Comparison of ENCODE assay signal across 8 cellular contexts in genomic region chr11:79439893-79440450, GRCh38. TPM values are rescaled to one million over a fixed set of nuclear protein-coding genes. Genes with fewer than 3 reads are reported as not detected.
DNase-seq lines count a peak whose midpoint lies in the region; ATAC-seq and TF ChIP-seq lines count a peak whose summit lies in the region.

No MANE protein-coding gene starts in this region.

- CTCF ChIA-PET in CD4-positive, alpha-beta T cell (lab: Charles Lee): no interaction called here

- no peak for ATAC-seq in CD4-positive, alpha-beta T cell (ENCODE audit: poor library complexity)
- no peak for ATAC-seq in HG02610 (IDR thresholded peaks at IDR 0.05; ENCODE audit: unreplicated experiment)

- no peaks in the 10 kb centered on the region for H3K36me3 ChIP-seq in SJCRH30

- H3K27me3 Mint-ChIP-seq in CD4-positive, alpha-beta T cell: peaks cover 81% of the 10 kb centered on the region

- TF ChIP-seq CTCF in GM13976 (IDR thresholded peaks at IDR 0.05; ENCODE audit: borderline replicate concordance, control extremely low read depth, extremely low read depth, insufficient read depth, missing control alignments) (no peak), GM20000 (IDR thresholded peaks at IDR 0.05; ENCODE audit: extremely low read depth, missing control alignments) (no peak)
- TF ChIP-seq CTCF in CD4-positive, alpha-beta T cell (IDR thresholded peaks at IDR 0.05): no peak

- H3K36me3 Mint-ChIP-seq in CD4-positive, alpha-beta T cell (ENCODE audit: low read depth): no peaks in the 10 kb centered on the region

- H3K27me3 ChIP-seq in SJCRH30: no peaks in the 10 kb centered on the region
- H3K27me3 ChIP-seq in CD4-positive, alpha-beta T cell (ENCODE audit: control insufficient read depth, insufficient read depth, low read length): peaks cover 79% of the 10 kb centered on the region

- no peak overlapping the region for H3K4me3 Mint-ChIP-seq in CD4-positive, alpha-beta T cell

- H3K9me3 Mint-ChIP-seq in CD4-positive, alpha-beta T cell: peaks cover 2% of the 10 kb centered on the region

- intact Hi-C loops in posterior cingulate gyrus (cut with DNase I): no loop called here
- intact Hi-C loops in CD4-positive, alpha-beta T cell (cut with DNase I, micrococcal nuclease): no loop called here

- no peak overlapping the region for H3K27ac Mint-ChIP-seq in CD4-positive, alpha-beta T cell

- H3K4me3 ChIP-seq in SJCRH30: peak overlapping the region; percentile 46

- peaks cover 7% of the 10 kb centered on the region for H3K4me1 Mint-ChIP-seq in CD4-positive, alpha-beta T cell (ENCODE audit: low read depth)

- H3K4me1 ChIP-seq in SJCRH30: no peaks in the 10 kb centered on the region

- POLR2A ChIA-PET in CD4-positive, alpha-beta T cell (lab: Charles Lee): no interaction called here

- peak; percentile 45 for DNase-seq in GM13976 (ENCODE audit: low spot score)
- DNase-seq in SJCRH30: peak in 1 of 2 experiments; percentile 2
- peak; percentile 19 for DNase-seq in globus pallidus (ENCODE audit: low spot score)
- peak; percentile 16 to 91 (median 34) for DNase-seq in posterior cingulate gyrus
- DNase-seq in CD4-positive, alpha-beta T cell: no peak
- no peak for DNase-seq in GM20000 (ENCODE audit: low spot score)
- no peak for DNase-seq in NCI-H187 treated with DMSO at 0.1 percent for 48 hours (lab: John Stamatoyannopoulos, UW)

- no peak overlapping the region for H3K27ac ChIP-seq in SJCRH30
- no peak overlapping the region for H3K27ac ChIP-seq in CD4-positive, alpha-beta T cell (ENCODE audit: low read depth, low read length)

- in situ Hi-C loops in GM13976 (cut with MboI; ENCODE audit: low sequenced_read_pairs, unreplicated experiment): no loop called here

- no peaks in the 10 kb centered on the region for H3K9me3 ChIP-seq in SJCRH30 (replicated peaks)
- H3K9me3 ChIP-seq in CD4-positive, alpha-beta T cell (ENCODE audit: control insufficient read depth, low read length): no peaks in the 10 kb centered on the region

RNA-seq across cellular contexts. Expression of gene TENM4, which starts 0.9 kb away (rescaled TPM):
- total RNA-seq in SJCRH30 (2014; rRNA removed; shearing (Covaris generic)): 0.53 and 0.58 TPM in 2 replicates
- under 1 TPM; 0.22 to 0.31 TPM for total RNA-seq in CD4-positive, alpha-beta T cell

Comparison
In these comparisons a context has a peak if more than half of its experiments do, and no peak if none do; other contexts are left out.
1. DNase-seq: peak in GM13976 (single experiment), globus pallidus (single experiment) and posterior cingulate gyrus (10 of 10); none in CD4-positive, alpha-beta T cell (0 of 10), GM20000 (single experiment) and NCI-H187 treated with DMSO at 0.1 percent for 48 hours (single experiment).